Comparison of ENCODE assay signal across 20 cellular contexts in genomic region chr10:103979530-103979929, GRCh38.
"Had no signal": no experiment of that assay in that cellular context is flagged by ENCODE, and none has a peak within 500 bp of the region (broad histone marks: within the 10 kb centered on the region; RNA-seq: fewer than 3 reads in every experiment).

No MANE protein-coding gene starts in this region.

- H3K27me3 ChIP-seq: heart left ventricle, neural progenitor cell, ovary, right atrium auricular region had no signal

- DNase-seq: effector CD8-positive, alpha-beta T cell; heart left ventricle; hippocampal formation; mammary epithelial cell; mucosa of descending colon; naive thymus-derived CD8-positive, alpha-beta T cell; nucleus accumbens; ovary; small intestine; stimulated activated CD4-positive, alpha-beta T cell treated with anti-CD3 and anti-CD28 coated beads, Interleukin-12 subunit alpha, Interleukin-12 subunit beta, amount 100 ng/mL, for 4 hours; stimulated activated CD4-positive, alpha-beta T cell treated with anti-CD3 and anti-CD28 coated beads, Interleukin-2, amount 100 ng/mL, for 48 hours; stimulated activated naive CD4-positive, alpha-beta T cell treated with Interleukin-2 at 50 U/mL for 16 hours; trophoblast cell had no signal

- H2AFZ ChIP-seq: neural progenitor cell had no signal

- H3K27ac ChIP-seq: coronary artery, heart left ventricle, neural progenitor cell, ovary, right atrium auricular region had no signal

- H3K36me3 ChIP-seq: heart left ventricle, neural progenitor cell, ovary, right atrium auricular region had no signal

- H3K4me2 ChIP-seq: neural progenitor cell had no signal

- H3K27ac Mint-ChIP-seq: neural progenitor cell had no signal

- H3K4me1 ChIP-seq: neural progenitor cell, right atrium auricular region had no signal

- H3K4me3 ChIP-seq: coronary artery, heart left ventricle, mucosa of descending colon, neural progenitor cell, ovary, right atrium auricular region had no signal

- ATAC-seq: esophagus mucosa; heart left ventricle; left lobe of liver; mucosa of descending colon; naive thymus-derived CD8-positive, alpha-beta T cell had no signal

- H3K27me3 Mint-ChIP-seq: naive thymus-derived CD8-positive, alpha-beta T cell had no signal

- H3K4me3 Mint-ChIP-seq: neural progenitor cell had no signal

- FAIRE-seq: frontal cortex, small intestine, urothelium cell line had no signal

- H3K9ac ChIP-seq: neural progenitor cell had no signal

- H3K9me3 ChIP-seq: heart left ventricle, mucosa of descending colon, ovary, right atrium auricular region had no signal
